ENCODE assay signal across 1 cellular context in the genomic region with DNA sequence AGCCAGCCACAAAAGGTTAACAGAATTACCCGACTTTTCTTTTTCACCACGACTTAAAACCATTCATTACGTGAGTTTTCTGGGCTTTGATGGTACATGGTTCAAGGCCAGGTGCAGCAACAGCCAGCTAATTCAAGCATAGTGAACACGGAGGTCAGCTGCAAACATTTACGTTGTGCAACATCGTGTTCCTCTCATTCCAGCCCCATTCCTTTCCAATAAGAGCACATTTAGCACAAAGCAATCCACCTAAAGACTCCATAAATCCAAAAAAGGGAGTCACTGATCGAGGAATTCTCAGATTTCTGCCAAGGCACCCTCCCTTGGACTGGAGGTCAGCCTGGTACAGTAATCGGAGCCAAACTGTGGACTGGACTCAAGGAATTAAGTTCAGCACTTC.
TF ChIP-seq lines count a peak whose summit lies in the region.

No MANE protein-coding gene starts in this region.

TF ChIP-seq in HepG2, 621 proteins besides CTCF, POLR2A, EP300 and RAD21 (continued from another document and continues in another):
- peak; percentile 95 for TF ChIP-seq MIER3 (CRISPR knock-in tag; IDR thresholded peaks at IDR 0.05; ENCODE audit: borderline replicate concordance)
- no peak for TF ChIP-seq ZNF253 (CRISPR knock-in tag; IDR thresholded peaks at IDR 0.05; ENCODE audit: borderline replicate concordance)
- TF ChIP-seq RNF2 (conservative IDR thresholded peaks at IDR 0.05; ENCODE audit: low read depth), result no peak; the same call in 1 of the 2 replicates
- 0 out of 2 replicates have a peak, but pooled peaks have one; percentile 15 for TF ChIP-seq ZNF629 (CRISPR knock-in tag; conservative IDR thresholded peaks at IDR 0.05)
- no peak for TF ChIP-seq FLYWCH1 (CRISPR knock-in tag; IDR thresholded peaks at IDR 0.05)
- no peak for TF ChIP-seq ZC3H13 (CRISPR knock-in tag; IDR thresholded peaks at IDR 0.05)
- peak; percentile 88 for TF ChIP-seq TBL1XR1 (IDR thresholded peaks at IDR 0.05; ENCODE audit: borderline replicate concordance, low read length, partially characterized antibody)
- TF ChIP-seq ZNF17 (CRISPR knock-in tag; IDR thresholded peaks at IDR 0.05), result no peak
- TF ChIP-seq NFKB2 (CRISPR knock-in tag; IDR thresholded peaks at IDR 0.05; ENCODE audit: borderline replicate concordance), result no peak
- TF ChIP-seq CSRNP2 (CRISPR knock-in tag; conservative IDR thresholded peaks at IDR 0.05; ENCODE audit: low read depth), result no peak
- peak; percentile 39; the same call in 1 of the 2 replicates for TF ChIP-seq SMC3 (IDR thresholded peaks at IDR 0.05; ENCODE audit: low read length)
- TF ChIP-seq, protein P1, sequence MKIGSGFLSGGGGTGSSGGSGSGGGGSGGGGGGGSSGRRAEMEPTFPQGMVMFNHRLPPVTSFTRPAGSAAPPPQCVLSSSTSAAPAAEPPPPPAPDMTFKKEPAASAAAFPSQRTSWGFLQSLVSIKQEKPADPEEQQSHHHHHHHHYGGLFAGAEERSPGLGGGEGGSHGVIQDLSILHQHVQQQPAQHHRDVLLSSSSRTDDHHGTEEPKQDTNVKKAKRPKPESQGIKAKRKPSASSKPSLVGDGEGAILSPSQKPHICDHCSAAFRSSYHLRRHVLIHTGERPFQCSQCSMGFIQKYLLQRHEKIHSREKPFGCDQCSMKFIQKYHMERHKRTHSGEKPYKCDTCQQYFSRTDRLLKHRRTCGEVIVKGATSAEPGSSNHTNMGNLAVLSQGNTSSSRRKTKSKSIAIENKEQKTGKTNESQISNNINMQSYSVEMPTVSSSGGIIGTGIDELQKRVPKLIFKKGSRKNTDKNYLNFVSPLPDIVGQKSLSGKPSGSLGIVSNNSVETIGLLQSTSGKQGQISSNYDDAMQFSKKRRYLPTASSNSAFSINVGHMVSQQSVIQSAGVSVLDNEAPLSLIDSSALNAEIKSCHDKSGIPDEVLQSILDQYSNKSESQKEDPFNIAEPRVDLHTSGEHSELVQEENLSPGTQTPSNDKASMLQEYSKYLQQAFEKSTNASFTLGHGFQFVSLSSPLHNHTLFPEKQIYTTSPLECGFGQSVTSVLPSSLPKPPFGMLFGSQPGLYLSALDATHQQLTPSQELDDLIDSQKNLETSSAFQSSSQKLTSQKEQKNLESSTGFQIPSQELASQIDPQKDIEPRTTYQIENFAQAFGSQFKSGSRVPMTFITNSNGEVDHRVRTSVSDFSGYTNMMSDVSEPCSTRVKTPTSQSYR (CRISPR knock-in tag; IDR thresholded peaks at IDR 0.05; ENCODE audit: borderline replicate concordance), result peak; percentile 57; the same call in 1 of the 2 replicates
- no peak for TF ChIP-seq ZNF234 (CRISPR knock-in tag; conservative IDR thresholded peaks at IDR 0.05)
- peak; percentile 85 for TF ChIP-seq ZMYM3 (CRISPR knock-in tag; IDR thresholded peaks at IDR 0.05)
- TF ChIP-seq SYNCRIP (IDR thresholded peaks at IDR 0.05; ENCODE audit: insufficient read depth, low read depth, low read length), result no peak
- TF ChIP-seq ZBTB14 (CRISPR knock-in tag; IDR thresholded peaks at IDR 0.05), result no peak
- TF ChIP-seq NFYB (CRISPR knock-in tag; IDR thresholded peaks at IDR 0.05), result no peak
- TF ChIP-seq ZNF350 (CRISPR knock-in tag; IDR thresholded peaks at IDR 0.05; ENCODE audit: borderline replicate concordance, low read depth), result 0 out of 2 replicates have a peak, but pooled peaks have one; percentile 43
- TF ChIP-seq DDIT3 (CRISPR knock-in tag; IDR thresholded peaks at IDR 0.05), result no peak
- TF ChIP-seq XBP1 (CRISPR knock-in tag; IDR thresholded peaks at IDR 0.05), result no peak
- TF ChIP-seq, protein P2, sequence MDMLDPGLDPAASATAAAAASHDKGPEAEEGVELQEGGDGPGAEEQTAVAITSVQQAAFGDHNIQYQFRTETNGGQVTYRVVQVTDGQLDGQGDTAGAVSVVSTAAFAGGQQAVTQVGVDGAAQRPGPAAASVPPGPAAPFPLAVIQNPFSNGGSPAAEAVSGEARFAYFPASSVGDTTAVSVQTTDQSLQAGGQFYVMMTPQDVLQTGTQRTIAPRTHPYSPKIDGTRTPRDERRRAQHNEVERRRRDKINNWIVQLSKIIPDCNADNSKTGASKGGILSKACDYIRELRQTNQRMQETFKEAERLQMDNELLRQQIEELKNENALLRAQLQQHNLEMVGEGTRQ (IDR thresholded peaks at IDR 0.05; ENCODE audit: low read depth, low read length), result no peak
- TF ChIP-seq, protein P2 (CRISPR knock-in tag; IDR thresholded peaks at IDR 0.05; ENCODE audit: borderline replicate concordance), result peak; percentile 29; the same call in 1 of the 2 replicates
- TF ChIP-seq, protein P3, sequence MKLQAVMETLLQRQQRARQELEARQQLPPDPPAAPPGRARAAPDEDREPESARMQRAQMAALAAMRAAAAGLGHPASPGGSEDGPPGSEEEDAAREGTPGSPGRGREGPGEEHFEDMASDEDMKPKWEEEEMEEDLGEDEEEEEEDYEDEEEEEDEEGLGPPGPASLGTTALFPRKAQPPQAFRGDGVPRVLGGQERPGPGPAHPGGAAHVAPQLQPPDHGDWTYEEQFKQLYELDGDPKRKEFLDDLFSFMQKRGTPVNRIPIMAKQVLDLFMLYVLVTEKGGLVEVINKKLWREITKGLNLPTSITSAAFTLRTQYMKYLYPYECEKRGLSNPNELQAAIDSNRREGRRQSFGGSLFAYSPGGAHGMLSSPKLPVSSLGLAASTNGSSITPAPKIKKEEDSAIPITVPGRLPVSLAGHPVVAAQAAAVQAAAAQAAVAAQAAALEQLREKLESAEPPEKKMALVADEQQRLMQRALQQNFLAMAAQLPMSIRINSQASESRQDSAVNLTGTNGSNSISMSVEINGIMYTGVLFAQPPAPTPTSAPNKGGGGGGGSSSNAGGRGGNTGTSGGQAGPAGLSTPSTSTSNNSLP (IDR thresholded peaks at IDR 0.05; ENCODE audit: low read depth, low read length), result peak; percentile 94
- 0 out of 2 replicates have a peak, but pooled peaks have one; percentile 61 for TF ChIP-seq ZFP82 (CRISPR knock-in tag; IDR thresholded peaks at IDR 0.05; ENCODE audit: borderline replicate concordance)
- TF ChIP-seq YEATS2 (CRISPR knock-in tag; IDR thresholded peaks at IDR 0.05; ENCODE audit: borderline replicate concordance), result peak; percentile 59; the same call in 1 of the 2 replicates
- TF ChIP-seq ZNF777 (CRISPR knock-in tag; IDR thresholded peaks at IDR 0.05), result no peak
- TF ChIP-seq ZNF44 (CRISPR knock-in tag; IDR thresholded peaks at IDR 0.05), result no peak
- peak; percentile 85 for TF ChIP-seq KMT2A (CRISPR knock-in tag; IDR thresholded peaks at IDR 0.05)
- TF ChIP-seq ZNF24 (IDR thresholded peaks at IDR 0.05), result peak; percentile 46; the same call in 1 of the 2 replicates
- no peak for TF ChIP-seq ZNF768 (CRISPR knock-in tag; IDR thresholded peaks at IDR 0.05)
- peak; percentile 29 for TF ChIP-seq RBM22 (optimal IDR thresholded peaks at IDR 0.05; ENCODE audit: low read length)
- 0 out of 2 replicates have a peak, but pooled peaks have one; percentile 49 for TF ChIP-seq ZNF160 (CRISPR knock-in tag; IDR thresholded peaks at IDR 0.05)
- no peak for TF ChIP-seq GLMP (CRISPR knock-in tag; IDR thresholded peaks at IDR 0.05; ENCODE audit: borderline replicate concordance)
- TF ChIP-seq ZNF180 (CRISPR knock-in tag; IDR thresholded peaks at IDR 0.05; ENCODE audit: borderline replicate concordance, low read depth), result no peak
- no peak for TF ChIP-seq FOXC1 (CRISPR knock-in tag; IDR thresholded peaks at IDR 0.05; ENCODE audit: borderline replicate concordance)
- TF ChIP-seq, protein P4, sequence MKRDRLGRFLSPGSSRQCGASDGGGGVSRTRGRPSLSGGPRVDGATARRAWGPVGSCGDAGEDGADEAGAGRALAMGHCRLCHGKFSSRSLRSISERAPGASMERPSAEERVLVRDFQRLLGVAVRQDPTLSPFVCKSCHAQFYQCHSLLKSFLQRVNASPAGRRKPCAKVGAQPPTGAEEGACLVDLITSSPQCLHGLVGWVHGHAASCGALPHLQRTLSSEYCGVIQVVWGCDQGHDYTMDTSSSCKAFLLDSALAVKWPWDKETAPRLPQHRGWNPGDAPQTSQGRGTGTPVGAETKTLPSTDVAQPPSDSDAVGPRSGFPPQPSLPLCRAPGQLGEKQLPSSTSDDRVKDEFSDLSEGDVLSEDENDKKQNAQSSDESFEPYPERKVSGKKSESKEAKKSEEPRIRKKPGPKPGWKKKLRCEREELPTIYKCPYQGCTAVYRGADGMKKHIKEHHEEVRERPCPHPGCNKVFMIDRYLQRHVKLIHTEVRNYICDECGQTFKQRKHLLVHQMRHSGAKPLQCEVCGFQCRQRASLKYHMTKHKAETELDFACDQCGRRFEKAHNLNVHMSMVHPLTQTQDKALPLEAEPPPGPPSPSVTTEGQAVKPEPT (CRISPR knock-in tag; IDR thresholded peaks at IDR 0.05; ENCODE audit: low read depth), result no peak
- no peak for TF ChIP-seq ZSCAN31 (CRISPR knock-in tag; IDR thresholded peaks at IDR 0.05; ENCODE audit: low read depth)
- no peak for TF ChIP-seq ZNF562 (CRISPR knock-in tag; IDR thresholded peaks at IDR 0.05; ENCODE audit: borderline replicate concordance)
- TF ChIP-seq PAF1 (CRISPR knock-in tag; IDR thresholded peaks at IDR 0.05), result no peak
- peak; percentile 96 for TF ChIP-seq NR2F6 (IDR thresholded peaks at IDR 0.05)
- peak; percentile 98 for TF ChIP-seq NR2F6 (CRISPR knock-in tag; IDR thresholded peaks at IDR 0.05)
- no peak for TF ChIP-seq SCMH1 (CRISPR knock-in tag; IDR thresholded peaks at IDR 0.05; ENCODE audit: borderline replicate concordance)
- peak; percentile 40; the same call in 1 of the 2 replicates for TF ChIP-seq ZNF501 (CRISPR knock-in tag; IDR thresholded peaks at IDR 0.05)
- no peak for TF ChIP-seq ZNF333 (CRISPR knock-in tag; IDR thresholded peaks at IDR 0.05; ENCODE audit: borderline replicate concordance)
- peak; percentile 92 for TF ChIP-seq TBX2 (CRISPR knock-in tag; IDR thresholded peaks at IDR 0.05; ENCODE audit: borderline replicate concordance)
- TF ChIP-seq KLF12 (CRISPR knock-in tag; IDR thresholded peaks at IDR 0.05; ENCODE audit: borderline replicate concordance), result no peak
- 0 out of 2 replicates have a peak, but pooled peaks have one; percentile 20 for TF ChIP-seq ZNF770 (CRISPR knock-in tag; IDR thresholded peaks at IDR 0.05)
- TF ChIP-seq ZKSCAN5 (CRISPR knock-in tag; IDR thresholded peaks at IDR 0.05), result no peak
- TF ChIP-seq CERS6 (CRISPR knock-in tag; IDR thresholded peaks at IDR 0.05), result no peak
- 0 out of 2 replicates have a peak, but pooled peaks have one; percentile 49 for TF ChIP-seq KDM1A (CRISPR knock-in tag; IDR thresholded peaks at IDR 0.05)
- TF ChIP-seq ZNF367 (CRISPR knock-in tag; IDR thresholded peaks at IDR 0.05; ENCODE audit: borderline replicate concordance), result no peak
